ENCODE assay signal across 8 cellular contexts in genomic region chr1:248858096-248858890, GRCh38. TPM values are rescaled to one million over a fixed set of nuclear protein-coding genes. Genes with fewer than 3 reads are reported as not detected.
A peak's percentile ranks its signal among the peaks of the same experiment; 100 is the strongest.
DNase-seq lines count a peak whose midpoint lies in the region; ATAC-seq and TF ChIP-seq lines count a peak whose summit lies in the region.

No MANE protein-coding gene starts in this region.

- H3K4me3 Mint-ChIP-seq in activated CD8-positive, alpha-beta T cell treated with anti-CD3 and anti-CD28 coated beads, Interleukin-2, amount 10 ng/mL, durations not matched to agents 7 days and 5 days, result peak overlapping the region; percentile 92
- H3K4me3 Mint-ChIP-seq in nephron progenitor cell, result peak overlapping the region; percentile 87

- H3K27me3 ChIP-seq in aorta (ENCODE audit: control insufficient read depth in 1 of 2, insufficient read depth in 2 of 2, low read length in 1 of 2), result no peaks in the 10 kb centered on the region

- CTCF ChIA-PET in activated CD8-positive, alpha-beta T cell treated with anti-CD3 and anti-CD28 coated beads, Interleukin-2, amount 10 ng/mL, durations not matched to agents 7 days and 5 days (lab: Charles Lee), result interaction anchor here (0.9 to 4.9 kb wide), 12 partner anchors 8 to 72 kb away, joined by 3 to 33 read pairs (median 6); partner anchors contain the start of genes PGBD2, SH3BP5L and ZNF672

- H3K4me3 ChIP-seq in fibroblast of the aortic adventitia (ENCODE audit: low read depth, low read length), result peak overlapping the region; percentile 73
- H3K4me3 ChIP-seq in aorta (ENCODE audit: low read length in 2 of 2), result peak overlapping the region; percentile 39 to 59

- intact Hi-C loops in aorta (cut with DNase I), result loop anchor here (1.0 to 2.0 kb wide), 2 partner anchors 19 to 49 kb away; partner anchors contain the start of gene PGBD2 (in 1 of the 2)

- H3K27ac Mint-ChIP-seq in activated CD8-positive, alpha-beta T cell treated with anti-CD3 and anti-CD28 coated beads, Interleukin-2, amount 10 ng/mL, durations not matched to agents 7 days and 5 days, result peak overlapping the region; percentile 97
- H3K27ac Mint-ChIP-seq in nephron progenitor cell, result peak overlapping the region; percentile 95

- peak overlapping the region in 1 of 2 donors; percentile 9 for H3K27ac ChIP-seq in aorta (ENCODE audit: low read depth in 1 of 2, low read length in 2 of 2)

- POLR2A ChIA-PET in activated CD8-positive, alpha-beta T cell treated with anti-CD3 and anti-CD28 coated beads, Interleukin-2, amount 10 ng/mL, durations not matched to agents 7 days and 5 days (lab: Charles Lee), result interaction anchor here (1.1 to 2.9 kb wide), 5 partner anchors 15 to 68 kb away, joined by 3 to 43 read pairs (median 3); partner anchors contain the start of genes SH3BP5L and ZNF672

- TF ChIP-seq CTCF in fibroblast of the aortic adventitia (IDR thresholded peaks at IDR 0.05; ENCODE audit: insufficient read depth, low read length), result peak; percentile 40
- peak; percentile 16 for TF ChIP-seq CTCF in nephron progenitor cell (IDR thresholded peaks at IDR 0.05)

- ATAC-seq in GM18873 (IDR thresholded peaks at IDR 0.05; ENCODE audit: low FRiP score, unreplicated experiment), result peak; percentile 15
- ATAC-seq in HG03097 (IDR thresholded peaks at IDR 0.05; ENCODE audit: low FRiP score, unreplicated experiment), result peak; percentile 15
- ATAC-seq in activated CD8-positive, alpha-beta T cell treated with anti-CD3 and anti-CD28 coated beads, Interleukin-2, amount 10 ng/mL, durations not matched to agents 7 days and 5 days, result peak; percentile 40
- ATAC-seq in aorta (ENCODE audit: low FRiP score), result peak; percentile 77

- H3K9me3 Mint-ChIP-seq in activated CD8-positive, alpha-beta T cell treated with anti-CD3 and anti-CD28 coated beads, Interleukin-2, amount 10 ng/mL, durations not matched to agents 7 days and 5 days (ENCODE audit: insufficient read depth), result no peaks in the 10 kb centered on the region
- H3K9me3 Mint-ChIP-seq in nephron progenitor cell, result no peaks in the 10 kb centered on the region

- peaks cover 42% of the 10 kb centered on the region for H3K36me3 Mint-ChIP-seq in activated CD8-positive, alpha-beta T cell treated with anti-CD3 and anti-CD28 coated beads, Interleukin-2, amount 10 ng/mL, durations not matched to agents 7 days and 5 days (ENCODE audit: low read depth)
- H3K36me3 Mint-ChIP-seq in nephron progenitor cell (ENCODE audit: low read depth), result peaks cover 19% of the 10 kb centered on the region

- peaks cover 28% of the 10 kb centered on the region for H3K4me1 Mint-ChIP-seq in activated CD8-positive, alpha-beta T cell treated with anti-CD3 and anti-CD28 coated beads, Interleukin-2, amount 10 ng/mL, durations not matched to agents 7 days and 5 days (ENCODE audit: low read depth)
- peaks cover 43% of the 10 kb centered on the region for H3K4me1 Mint-ChIP-seq in nephron progenitor cell

- 1% methylated on average over 45 of the region's 45 CpGs for WGBS in aorta, 2 donors

- peaks cover 0 to 3% of the 10 kb centered on the region in 2 donors for H3K4me1 ChIP-seq in aorta (ENCODE audit: control insufficient read depth in 1 of 2, insufficient read depth in 2 of 2, low read length in 2 of 2)

- peaks cover 6% of the 10 kb centered on the region for H3K27me3 Mint-ChIP-seq in activated CD8-positive, alpha-beta T cell treated with anti-CD3 and anti-CD28 coated beads, Interleukin-2, amount 10 ng/mL, durations not matched to agents 7 days and 5 days (ENCODE audit: low read depth)
- peaks cover 29% of the 10 kb centered on the region for H3K27me3 Mint-ChIP-seq in nephron progenitor cell (ENCODE audit: low read depth, poor library complexity)

- no peaks in the 10 kb centered on the region for H3K36me3 ChIP-seq in aorta (ENCODE audit: control insufficient read depth in 1 of 2, insufficient read depth in 2 of 2, low read length in 1 of 2)

- no peaks in the 10 kb centered on the region for H3K9me3 ChIP-seq in aorta (ENCODE audit: control insufficient read depth, low read length)

- DNase-seq in COLO829 (ENCODE audit: low spot score), result peak; percentile 53
- peak; percentile 49 for DNase-seq in NCI-H345 (lab: John Stamatoyannopoulos, UW)
- peak; percentile 48 for DNase-seq in activated CD8-positive, alpha-beta T cell treated with anti-CD3 and anti-CD28 coated beads, Interleukin-2, amount 10 ng/mL, durations not matched to agents 7 days and 5 days
- peak; percentile 43 for DNase-seq in fibroblast of the aortic adventitia (ENCODE audit: low read depth)
- peak; percentile 70 for DNase-seq in nephron progenitor cell
- peak; percentile 84 to 88 for DNase-seq in aorta

RNA-seq across cellular contexts. Expression of gene ZNF692, which starts 0.6 kb away (rescaled TPM):
- 10 to 100 TPM; 52.7 to 66.8 TPM for total RNA-seq in activated CD8-positive, alpha-beta T cell treated with anti-CD3 and anti-CD28 coated beads, Interleukin-2, amount 10 ng/mL, durations not matched to agents 7 days and 5 days
- 8.9 and 9.6 TPM in 2 replicates for total RNA-seq in fibroblast of the aortic adventitia (ENCODE audit: low replicate concordance)
- 10 to 100 TPM; 20.7 to 41.3 TPM for total RNA-seq in aorta
- polyA plus RNA-seq in aorta, result 100 to 1,000 TPM in 1 of 2 donors, 10 to 100 TPM in 1; 10.3 to 176 TPM

RNA-seq across cellular contexts. Expression of gene ZNF672, which starts 20.3 kb away (rescaled TPM):
- total RNA-seq in activated CD8-positive, alpha-beta T cell treated with anti-CD3 and anti-CD28 coated beads, Interleukin-2, amount 10 ng/mL, durations not matched to agents 7 days and 5 days, result 10 to 100 TPM; 48.4 to 54.5 TPM
- total RNA-seq in fibroblast of the aortic adventitia (ENCODE audit: low replicate concordance) (12.9 and 14.0 TPM in 2 replicates), aorta (10 to 100 TPM; 18.7 to 30.5 TPM)
- 10 to 100 TPM in 1 of 2 donors, 1 to 10 TPM in 1; 5.1 to 11.0 TPM for polyA plus RNA-seq in aorta

RNA-seq across cellular contexts. Expression of gene SH3BP5L, which starts 32.6 kb away (rescaled TPM):
- total RNA-seq in activated CD8-positive, alpha-beta T cell treated with anti-CD3 and anti-CD28 coated beads, Interleukin-2, amount 10 ng/mL, durations not matched to agents 7 days and 5 days, result 10 to 100 TPM; 28.9 to 31.4 TPM
- total RNA-seq in fibroblast of the aortic adventitia (ENCODE audit: low replicate concordance) (20.2 and 21.8 TPM in 2 replicates), aorta (10 to 100 TPM; 21.4 to 25.1 TPM)
- polyA plus RNA-seq in aorta, result 10 to 100 TPM; 11.8 to 16.6 TPM

RNA-seq across cellular contexts. Expression of gene PGBD2, which starts 47.7 kb away (rescaled TPM):
- total RNA-seq in activated CD8-positive, alpha-beta T cell treated with anti-CD3 and anti-CD28 coated beads, Interleukin-2, amount 10 ng/mL, durations not matched to agents 7 days and 5 days, result 1 to 10 TPM; 6.3 to 6.7 TPM
- total RNA-seq in fibroblast of the aortic adventitia (ENCODE audit: low replicate concordance) (3.1 and 4.7 TPM in 2 replicates), aorta (1 to 10 TPM; 5.3 to 6.7 TPM)
- 1 to 10 TPM; 1.8 to 4.2 TPM for polyA plus RNA-seq in aorta

Comparison
In these comparisons a context has a peak if more than half of its experiments do, and no peak if none do; other contexts are left out.
1. ATAC-seq: peak in every context shown above with its lines; median percentile 77 in aorta; 40 in activated CD8-positive, alpha-beta T cell treated with anti-CD3 and anti-CD28 coated beads, Interleukin-2, amount 10 ng/mL, durations not matched to agents 7 days and 5 days; 15 in GM18873; 15 in HG03097.